1 cellular context compared by ENCODE assay signal in the genomic region with DNA sequence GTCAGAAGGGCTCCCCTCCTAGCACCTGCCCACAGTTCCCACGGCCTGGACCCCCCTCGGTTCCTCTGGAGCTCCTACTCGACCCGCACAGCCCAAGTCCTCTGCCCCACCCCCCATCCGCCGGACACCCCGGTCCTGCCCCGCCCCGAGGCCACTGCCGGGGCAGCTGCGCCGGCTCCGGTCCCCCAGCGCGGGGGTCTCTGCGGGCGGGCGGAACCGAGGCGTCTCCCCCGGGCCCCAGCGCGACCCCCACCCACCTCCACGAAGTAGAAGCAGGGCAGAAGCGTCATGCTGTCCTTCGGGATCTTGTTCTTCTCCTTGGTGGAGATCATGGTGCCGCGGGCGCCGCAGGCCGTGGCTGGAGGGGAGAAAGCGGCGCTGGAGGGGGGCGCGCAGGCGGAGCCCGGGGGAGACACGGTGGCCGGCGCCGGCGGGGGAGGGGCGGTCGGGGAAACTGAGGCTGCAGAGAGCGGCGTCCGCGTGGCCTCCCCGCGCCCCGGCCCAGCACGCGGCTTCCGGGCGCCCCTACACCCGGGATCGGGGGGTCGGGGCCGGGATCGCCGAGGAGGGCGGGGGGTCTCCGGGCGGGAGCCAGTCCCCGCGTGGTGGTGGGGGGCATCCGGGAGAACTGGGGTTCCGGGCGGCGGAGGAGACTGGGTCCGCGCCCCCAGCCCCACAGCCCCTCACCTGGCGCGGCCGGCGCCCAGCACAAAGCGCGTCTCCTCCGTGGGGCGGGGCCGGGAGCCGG.
TF ChIP-seq lines count a peak whose summit lies in the region.

Gene PLPPR3, minus strand, starts transcription at position 728 of the 748 bp plus-strand sequence. Its CDS starts 396 bp downstream, at position 332.

TF ChIP-seq in GM23338, 12 proteins besides CTCF, POLR2A, EP300 and RAD21 (continued from another document):
- TF ChIP-seq, protein P1, sequence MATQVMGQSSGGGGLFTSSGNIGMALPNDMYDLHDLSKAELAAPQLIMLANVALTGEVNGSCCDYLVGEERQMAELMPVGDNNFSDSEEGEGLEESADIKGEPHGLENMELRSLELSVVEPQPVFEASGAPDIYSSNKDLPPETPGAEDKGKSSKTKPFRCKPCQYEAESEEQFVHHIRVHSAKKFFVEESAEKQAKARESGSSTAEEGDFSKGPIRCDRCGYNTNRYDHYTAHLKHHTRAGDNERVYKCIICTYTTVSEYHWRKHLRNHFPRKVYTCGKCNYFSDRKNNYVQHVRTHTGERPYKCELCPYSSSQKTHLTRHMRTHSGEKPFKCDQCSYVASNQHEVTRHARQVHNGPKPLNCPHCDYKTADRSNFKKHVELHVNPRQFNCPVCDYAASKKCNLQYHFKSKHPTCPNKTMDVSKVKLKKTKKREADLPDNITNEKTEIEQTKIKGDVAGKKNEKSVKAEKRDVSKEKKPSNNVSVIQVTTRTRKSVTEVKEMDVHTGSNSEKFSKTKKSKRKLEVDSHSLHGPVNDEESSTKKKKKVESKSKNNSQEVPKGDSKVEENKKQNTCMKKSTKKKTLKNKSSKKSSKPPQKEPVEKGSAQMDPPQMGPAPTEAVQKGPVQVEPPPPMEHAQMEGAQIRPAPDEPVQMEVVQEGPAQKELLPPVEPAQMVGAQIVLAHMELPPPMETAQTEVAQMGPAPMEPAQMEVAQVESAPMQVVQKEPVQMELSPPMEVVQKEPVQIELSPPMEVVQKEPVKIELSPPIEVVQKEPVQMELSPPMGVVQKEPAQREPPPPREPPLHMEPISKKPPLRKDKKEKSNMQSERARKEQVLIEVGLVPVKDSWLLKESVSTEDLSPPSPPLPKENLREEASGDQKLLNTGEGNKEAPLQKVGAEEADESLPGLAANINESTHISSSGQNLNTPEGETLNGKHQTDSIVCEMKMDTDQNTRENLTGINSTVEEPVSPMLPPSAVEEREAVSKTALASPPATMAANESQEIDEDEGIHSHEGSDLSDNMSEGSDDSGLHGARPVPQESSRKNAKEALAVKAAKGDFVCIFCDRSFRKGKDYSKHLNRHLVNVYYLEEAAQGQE (IDR thresholded peaks at IDR 0.05; ENCODE audit: unreplicated experiment), result no peak
- TF ChIP-seq, protein P2, sequence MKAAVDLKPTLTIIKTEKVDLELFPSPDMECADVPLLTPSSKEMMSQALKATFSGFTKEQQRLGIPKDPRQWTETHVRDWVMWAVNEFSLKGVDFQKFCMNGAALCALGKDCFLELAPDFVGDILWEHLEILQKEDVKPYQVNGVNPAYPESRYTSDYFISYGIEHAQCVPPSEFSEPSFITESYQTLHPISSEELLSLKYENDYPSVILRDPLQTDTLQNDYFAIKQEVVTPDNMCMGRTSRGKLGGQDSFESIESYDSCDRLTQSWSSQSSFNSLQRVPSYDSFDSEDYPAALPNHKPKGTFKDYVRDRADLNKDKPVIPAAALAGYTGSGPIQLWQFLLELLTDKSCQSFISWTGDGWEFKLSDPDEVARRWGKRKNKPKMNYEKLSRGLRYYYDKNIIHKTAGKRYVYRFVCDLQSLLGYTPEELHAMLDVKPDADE (IDR thresholded peaks at IDR 0.05), result no peak
TF ChIP-seq in GM23338: peak in this region for 1.
